10 cellular contexts compared by ENCODE assay signal in genomic region chr5:41821051-41821450, GRCh38.
"Had no signal": no experiment of that assay in that cellular context is flagged by ENCODE, and none has a peak within 500 bp of the region (broad histone marks: within the 10 kb centered on the region; RNA-seq: fewer than 3 reads in every experiment).

No MANE protein-coding gene starts in this region.

- H3K4me1 ChIP-seq: HAP-1 had no signal

- DNase-seq: GOT3, H7, HFFc6, KG1 had no signal

- H3K9me3 Mint-ChIP-seq: HFFc6, IgD-negative memory B cell had no signal

- H3K36me3 ChIP-seq: HAP-1 had no signal

- H3K27me3 Mint-ChIP-seq: IgD-negative memory B cell had no signal

- H3K27ac ChIP-seq: HL-60 had no signal

- H3K27ac Mint-ChIP-seq: HFFc6, IgD-negative memory B cell had no signal

- H3K4me3 ChIP-seq: HAP-1, K562 had no signal

- H3K4me3 Mint-ChIP-seq: HFFc6, IgD-negative memory B cell had no signal

- ATAC-seq: HCT116, HepG2, K562 had no signal
